29 cellular contexts compared by ENCODE assay signal in the genomic region with DNA sequence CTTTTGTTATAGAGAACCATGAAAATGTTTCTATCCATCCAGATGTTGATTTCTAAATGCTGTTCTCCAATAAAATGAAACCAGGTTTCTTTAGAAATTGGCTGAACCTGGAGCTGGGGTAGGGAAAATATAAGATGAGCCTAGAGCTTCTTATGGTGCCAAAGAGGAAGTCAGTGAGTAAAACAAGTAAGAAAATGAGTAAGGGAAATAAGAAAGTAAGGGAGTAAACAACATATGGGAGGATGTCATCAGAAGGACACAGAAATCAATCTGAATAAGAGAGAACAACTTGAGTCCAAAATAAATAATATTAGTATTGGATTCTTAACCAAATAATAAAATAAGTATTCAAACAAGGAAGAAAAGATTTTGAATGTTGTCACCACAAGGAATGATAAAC.
DNase-seq lines count a peak whose midpoint lies in the region; ATAC-seq and TF ChIP-seq lines count a peak whose summit lies in the region.
"Had no signal": no experiment of that assay in that cellular context is flagged by ENCODE, and none has a peak within 500 bp of the region (broad histone marks: within the 10 kb centered on the region; RNA-seq: fewer than 3 reads in every experiment).

No MANE protein-coding gene starts in this region.

- POLR2A ChIA-PET in CD8-positive, alpha-beta memory T cell (lab: Charles Lee), result no interaction called here
- POLR2A ChIA-PET in activated CD4-positive, alpha-beta memory T cell treated with anti-CD3 and anti-CD28 coated beads for 36 hours (lab: Charles Lee), result no interaction called here

- peak overlapping the region; percentile 26 for H3K27ac Mint-ChIP-seq in activated naive CD4-positive, alpha-beta T cell treated with anti-CD3 and anti-CD28 coated beads for 36 hours
- H3K27ac Mint-ChIP-seq in activated naive CD4-positive, alpha-beta T cell treated with anti-CD3 and anti-CD28 coated beads, Interleukin-2, amount 10 ng/mL, durations not matched to agents 7 days and 5 days, result no peak overlapping the region
- peak overlapping the region in 6 of 8 donors; percentile 28 to 76 (median 62) for H3K27ac Mint-ChIP-seq in CD8-positive, alpha-beta memory T cell
- peak overlapping the region; percentile 72 for H3K27ac Mint-ChIP-seq in activated CD4-positive, alpha-beta memory T cell treated with anti-CD3 and anti-CD28 coated beads for 36 hours
- H3K27ac Mint-ChIP-seq: B cell, IgD-negative memory B cell, memory B cell, type B pancreatic cell, WTC11 had no signal

- peaks cover 11% of the 10 kb centered on the region for H3K36me3 ChIP-seq in CD8-positive, alpha-beta memory T cell (ENCODE audit: insufficient read depth, low read length)
- H3K36me3 ChIP-seq: left lung, pancreas had no signal

- TF ChIP-seq CTCF in fibroblast of mammary gland (conservative IDR thresholded peaks at IDR 0.05; ENCODE audit: control insufficient read depth, insufficient read depth, low read depth, low read length) (no peak), GM10266 (IDR thresholded peaks at IDR 0.05; ENCODE audit: control insufficient read depth, insufficient read depth, low read depth, missing control alignments) (no peak)

- no peak for DNase-seq in activated naive CD4-positive, alpha-beta T cell treated with anti-CD3 and anti-CD28 coated beads for 36 hours
- no peak for DNase-seq in activated naive CD4-positive, alpha-beta T cell treated with anti-CD3 and anti-CD28 coated beads, Interleukin-2, amount 10 ng/mL, durations not matched to agents 7 days and 5 days
- no peak for DNase-seq in CD8-positive, alpha-beta memory T cell
- no peak for DNase-seq in activated CD4-positive, alpha-beta memory T cell treated with anti-CD3 and anti-CD28 coated beads for 36 hours
- DNase-seq in fibroblast of mammary gland (ENCODE audit: low read depth), result peak; percentile 23
- no peak for DNase-seq in GM10266 (ENCODE audit: extremely low spot score)
- DNase-seq in GM03348 (ENCODE audit: low spot score), result no peak
- DNase-seq: ACHN; activated CD8-positive, alpha-beta memory T cell treated with anti-CD3 and anti-CD28 coated beads for 24 hours; activated T-cell treated with anti-CD3 and anti-CD28 coated beads, Interleukin-2, amount 50 U/mL, for 48 hours; effector CD8-positive, alpha-beta T cell; glutamatergic neuron; left lung; NCI-H146; NCI-H446; NCI-H748 treated with DMSO at 0.1 percent for 48 hours; pancreas; SJCRH30; stimulated activated CD4-positive, alpha-beta T cell treated with anti-CD3 and anti-CD28 coated beads, Interleukin-15, amount 100 ng/mL, for 24 hours; stimulated activated CD4-positive, alpha-beta T cell treated with anti-CD3 and anti-CD28 coated beads, Interleukin-4, amount 100 ng/mL, for 4 hours; substantia nigra had no signal

- H3K27ac ChIP-seq in CD8-positive, alpha-beta memory T cell (ENCODE audit: low read depth, low read length), result no peak overlapping the region
- H3K27ac ChIP-seq: coronary artery, left lung, pancreas, SJCRH30 had no signal

- H3K4me1 Mint-ChIP-seq in activated naive CD4-positive, alpha-beta T cell treated with anti-CD3 and anti-CD28 coated beads for 36 hours (ENCODE audit: low read depth), result peaks cover 36% of the 10 kb centered on the region
- peaks cover 10% of the 10 kb centered on the region for H3K4me1 Mint-ChIP-seq in activated naive CD4-positive, alpha-beta T cell treated with anti-CD3 and anti-CD28 coated beads, Interleukin-2, amount 10 ng/mL, durations not matched to agents 7 days and 5 days
- peaks cover 25 to 50% (median 34%) of the 10 kb centered on the region in 3 donors for H3K4me1 Mint-ChIP-seq in CD8-positive, alpha-beta memory T cell
- H3K4me1 Mint-ChIP-seq in activated CD4-positive, alpha-beta memory T cell treated with anti-CD3 and anti-CD28 coated beads for 36 hours (ENCODE audit: low read depth), result peaks cover 41% of the 10 kb centered on the region
- H3K4me1 Mint-ChIP-seq: B cell, IgD-negative memory B cell, memory B cell, neural crest cell, WTC11 had no signal

- intact Hi-C loops in activated naive CD4-positive, alpha-beta T cell treated with anti-CD3 and anti-CD28 coated beads for 36 hours (cut with micrococcal nuclease), result no loop called here
- intact Hi-C loops in activated CD4-positive, alpha-beta memory T cell treated with anti-CD3 and anti-CD28 coated beads for 36 hours (cut with micrococcal nuclease), result no loop called here

- no peaks in the 10 kb centered on the region for H3K27me3 ChIP-seq in CD8-positive, alpha-beta memory T cell (ENCODE audit: insufficient read depth, low read length, poor library complexity, severe bottlenecking)
- H3K27me3 ChIP-seq: left lung, pancreas, SJCRH30 had no signal

- H3K9me3 ChIP-seq in CD8-positive, alpha-beta memory T cell (ENCODE audit: low read length), result no peaks in the 10 kb centered on the region
- H3K9me3 ChIP-seq: left lung, pancreas, SJCRH30 had no signal

- H3K4me1 ChIP-seq in CD8-positive, alpha-beta memory T cell (ENCODE audit: insufficient read depth, low read length), result no peaks in the 10 kb centered on the region
- H3K4me1 ChIP-seq: left lung, pancreas, SJCRH30 had no signal

- H3K4me3 Mint-ChIP-seq in activated naive CD4-positive, alpha-beta T cell treated with anti-CD3 and anti-CD28 coated beads for 36 hours, result no peak overlapping the region
- no peak overlapping the region for H3K4me3 Mint-ChIP-seq in activated naive CD4-positive, alpha-beta T cell treated with anti-CD3 and anti-CD28 coated beads, Interleukin-2, amount 10 ng/mL, durations not matched to agents 7 days and 5 days
- no peak overlapping the region for H3K4me3 Mint-ChIP-seq in CD8-positive, alpha-beta memory T cell
- H3K4me3 Mint-ChIP-seq in activated CD4-positive, alpha-beta memory T cell treated with anti-CD3 and anti-CD28 coated beads for 36 hours, result no peak overlapping the region
- H3K4me3 Mint-ChIP-seq: B cell, IgD-negative memory B cell, memory B cell, neural crest cell, type B pancreatic cell, WTC11 had no signal

- CTCF ChIA-PET in activated naive CD4-positive, alpha-beta T cell treated with anti-CD3 and anti-CD28 coated beads for 36 hours (lab: Charles Lee), result interaction anchor here (1.0 kb wide), 1 partner anchor 176 kb away, joined by 3 read pairs; no protein-coding TSS in a partner anchor
- CTCF ChIA-PET in activated naive CD4-positive, alpha-beta T cell treated with anti-CD3 and anti-CD28 coated beads, Interleukin-2, amount 10 ng/mL, durations not matched to agents 7 days and 5 days (lab: Charles Lee), result no interaction called here
- CTCF ChIA-PET in CD8-positive, alpha-beta memory T cell (lab: Charles Lee), result no interaction called here
- CTCF ChIA-PET in activated CD4-positive, alpha-beta memory T cell treated with anti-CD3 and anti-CD28 coated beads for 36 hours (lab: Charles Lee), result interaction anchor here (0.6 kb wide), 1 partner anchor 576 kb away, joined by 3 read pairs; no protein-coding TSS in a partner anchor

- peaks cover 3% of the 10 kb centered on the region for H3K9me3 Mint-ChIP-seq in activated naive CD4-positive, alpha-beta T cell treated with anti-CD3 and anti-CD28 coated beads for 36 hours
- no peaks in the 10 kb centered on the region for H3K9me3 Mint-ChIP-seq in activated naive CD4-positive, alpha-beta T cell treated with anti-CD3 and anti-CD28 coated beads, Interleukin-2, amount 10 ng/mL, durations not matched to agents 7 days and 5 days
- H3K9me3 Mint-ChIP-seq in CD8-positive, alpha-beta memory T cell, result no peaks in the 10 kb centered on the region
- H3K9me3 Mint-ChIP-seq in activated CD4-positive, alpha-beta memory T cell treated with anti-CD3 and anti-CD28 coated beads for 36 hours, result no peaks in the 10 kb centered on the region
- H3K9me3 Mint-ChIP-seq: IgD-negative memory B cell, memory B cell, neural crest cell, type B pancreatic cell had no signal

- H3K27me3 Mint-ChIP-seq in activated naive CD4-positive, alpha-beta T cell treated with anti-CD3 and anti-CD28 coated beads for 36 hours (ENCODE audit: low read depth), result no peaks in the 10 kb centered on the region
- no peaks in the 10 kb centered on the region for H3K27me3 Mint-ChIP-seq in activated naive CD4-positive, alpha-beta T cell treated with anti-CD3 and anti-CD28 coated beads, Interleukin-2, amount 10 ng/mL, durations not matched to agents 7 days and 5 days
- H3K27me3 Mint-ChIP-seq in CD8-positive, alpha-beta memory T cell, result no peaks in the 10 kb centered on the region
- H3K27me3 Mint-ChIP-seq in activated CD4-positive, alpha-beta memory T cell treated with anti-CD3 and anti-CD28 coated beads for 36 hours, result no peaks in the 10 kb centered on the region
- H3K27me3 Mint-ChIP-seq: B cell, memory B cell, type B pancreatic cell had no signal

- no peak for ATAC-seq in HG03565 (IDR thresholded peaks at IDR 0.05; ENCODE audit: unreplicated experiment)
- ATAC-seq: left lung, pancreas, WTC11 had no signal

- no peak overlapping the region for H3K4me3 ChIP-seq in CD8-positive, alpha-beta memory T cell (ENCODE audit: low read length)
- H3K4me3 ChIP-seq in fibroblast of mammary gland (ENCODE audit: control insufficient read depth, low read depth, low read length), result no peak overlapping the region
- H3K4me3 ChIP-seq: coronary artery, left lung, pancreas, SJCRH30 had no signal

- H3K36me3 Mint-ChIP-seq in activated naive CD4-positive, alpha-beta T cell treated with anti-CD3 and anti-CD28 coated beads for 36 hours (ENCODE audit: low read depth), result peaks cover 39% of the 10 kb centered on the region
- H3K36me3 Mint-ChIP-seq in activated naive CD4-positive, alpha-beta T cell treated with anti-CD3 and anti-CD28 coated beads, Interleukin-2, amount 10 ng/mL, durations not matched to agents 7 days and 5 days, result peaks cover 54% of the 10 kb centered on the region
- H3K36me3 Mint-ChIP-seq in CD8-positive, alpha-beta memory T cell, result peaks cover 10 to 54% (median 32%) of the 10 kb centered on the region in 3 donors
- H3K36me3 Mint-ChIP-seq in activated CD4-positive, alpha-beta memory T cell treated with anti-CD3 and anti-CD28 coated beads for 36 hours, result peaks cover 44% of the 10 kb centered on the region
- H3K36me3 Mint-ChIP-seq: IgD-negative memory B cell, memory B cell, type B pancreatic cell, WTC11 had no signal

Comparison
In these comparisons a context has a peak if more than half of its experiments do, and no peak if none do; other contexts are left out.
1. CTCF ChIA-PET loops: an anchor here in activated naive CD4-positive, alpha-beta T cell treated with anti-CD3 and anti-CD28 coated beads for 36 hours (1.0 kb wide) and activated CD4-positive, alpha-beta memory T cell treated with anti-CD3 and anti-CD28 coated beads for 36 hours (0.6 kb wide); none called in activated naive CD4-positive, alpha-beta T cell treated with anti-CD3 and anti-CD28 coated beads, Interleukin-2, amount 10 ng/mL, durations not matched to agents 7 days and 5 days and CD8-positive, alpha-beta memory T cell.